Comparison of ENCODE assay signal across 8 cellular contexts in genomic region chr15:41585140-41586047, GRCh38. TPM values are rescaled to one million over a fixed set of nuclear protein-coding genes. Genes with fewer than 3 reads are reported as not detected.
DNase-seq lines count a peak whose midpoint lies in the region; ATAC-seq and TF ChIP-seq lines count a peak whose summit lies in the region.

No MANE protein-coding gene starts in this region.

- peak overlapping the region; percentile 77 for H3K9ac ChIP-seq in adipocyte (ENCODE audit: low read length)

- intact Hi-C loops in PC-9 (cut with micrococcal nuclease; ENCODE audit: unreplicated experiment) (loop anchor here (10.0 kb wide), 1 partner anchor 319 kb away; no protein-coding TSS in a partner anchor), prostate gland (cut with DNase I) (no loop called here)

- CTCF ChIA-PET in PC-9 (lab: Charles Lee): interaction anchor here (0.5 to 0.6 kb wide), 2 partner anchors 241 to 677 kb away, joined by 4 to 5 read pairs; no protein-coding TSS in a partner anchor

- no peaks in the 10 kb centered on the region for H4K20me1 ChIP-seq in PC-9 (ENCODE audit: insufficient read depth)

- H3K9me3 ChIP-seq in PC-9 (ENCODE audit: insufficient read depth, low read depth) (no peaks in the 10 kb centered on the region), adipocyte (ENCODE audit: control insufficient read depth, low read length) (no peaks in the 10 kb centered on the region), right atrium auricular region (no peaks in the 10 kb centered on the region), prostate gland (no peaks in the 10 kb centered on the region)

- H3K4me1 ChIP-seq in PC-9 (replicated peaks; ENCODE audit: insufficient read depth): peaks cover 22% of the 10 kb centered on the region
- H3K4me1 ChIP-seq in adipocyte (ENCODE audit: control insufficient read depth, insufficient read depth, low read length): peaks cover 10% of the 10 kb centered on the region
- H3K4me1 ChIP-seq in right atrium auricular region: peaks cover 0 to 12% of the 10 kb centered on the region in 2 donors
- H3K4me1 ChIP-seq in prostate gland (replicated peaks): no peaks in the 10 kb centered on the region

- H3K9me2 ChIP-seq in PC-9 (ENCODE audit: insufficient read depth): no peaks in the 10 kb centered on the region

- H3F3A ChIP-seq in PC-9 (ENCODE audit: insufficient read depth, low read depth): peaks cover 5% of the 10 kb centered on the region; the same call in 1 of the 2 replicates

- peak; percentile 26 for DNase-seq in D341Med (ENCODE audit: low spot score)
- peak; percentile 57 to 64 for DNase-seq in PC-9
- DNase-seq in adipocyte (ENCODE audit: low read depth): peak; percentile 68
- peak; percentile 66 for DNase-seq in right atrium auricular region (ENCODE audit: low spot score)
- peak; percentile 23 for DNase-seq in prostate gland (ENCODE audit: low spot score)
- no peak for DNase-seq in COR-L47 (lab: John Stamatoyannopoulos, UW)

- H3K27me3 ChIP-seq in PC-9 (ENCODE audit: insufficient read depth, low read depth) (no peaks in the 10 kb centered on the region), adipocyte (replicated peaks; ENCODE audit: control insufficient read depth, insufficient read depth, low read length) (no peaks in the 10 kb centered on the region), right atrium auricular region (no peaks in the 10 kb centered on the region), prostate gland (replicated peaks; ENCODE audit: insufficient read depth) (no peaks in the 10 kb centered on the region)

- H3K79me2 ChIP-seq in PC-9 (ENCODE audit: low read depth): no peaks in the 10 kb centered on the region

- ATAC-seq in HG03354 (IDR thresholded peaks at IDR 0.05; ENCODE audit: poor library complexity, severe bottlenecking, unreplicated experiment) (no peak), HG02763 (IDR thresholded peaks at IDR 0.05; ENCODE audit: unreplicated experiment) (no peak)

- H3K4me3 ChIP-seq in PC-9 (peak overlapping the region; percentile 38; the same call in 1 of the 2 replicates), adipocyte (ENCODE audit: low read length) (peak overlapping the region; percentile 72), right atrium auricular region (peak overlapping the region; percentile 24 to 55), prostate gland (peak overlapping the region; percentile 34 to 43)

- H3K36me3 ChIP-seq in PC-9 (ENCODE audit: low read depth) (no peaks in the 10 kb centered on the region), adipocyte (ENCODE audit: control insufficient read depth, insufficient read depth, low read length, severe bottlenecking) (no peaks in the 10 kb centered on the region), right atrium auricular region (no peaks in the 10 kb centered on the region), prostate gland (no peaks in the 10 kb centered on the region)

- peak overlapping the region; percentile 63 for H3K4me2 ChIP-seq in PC-9

- no peak for TF ChIP-seq POLR2A in prostate gland (IDR thresholded peaks at IDR 0.05)

- peak overlapping the region; percentile 31; the same call in 1 of the 2 replicates for H2AFZ ChIP-seq in PC-9

- POLR2A ChIA-PET in PC-9 (lab: Charles Lee; ENCODE audit: unreplicated experiment): no interaction called here

- no TSS peak for BruUV-seq in PC-9 (replicated peaks; lab: Mats Ljungman, UMichigan)

- no peak for TF ChIP-seq CTCF in PC-9 (conservative IDR thresholded peaks at IDR 0.05)
- TF ChIP-seq CTCF in right atrium auricular region (IDR thresholded peaks at IDR 0.05): peak in 1 of 2 donors; percentile 60
- peak in 2 of 4 experiments; percentile 9 to 17 for TF ChIP-seq CTCF in prostate gland (IDR thresholded peaks at IDR 0.05)

- H3K27ac ChIP-seq in PC-9 (0 out of 2 replicates have a peak overlapping the region, but pooled peaks have one; percentile 23), right atrium auricular region (peak overlapping the region; percentile 41 to 59), prostate gland (peak overlapping the region; percentile 50 to 73)

- WGBS in prostate gland: 5% methylated on average over 66 of the region's 78 CpGs

RNA-seq across cellular contexts. Expression of gene TYRO3, which starts 26.4 kb away (rescaled TPM):
- total RNA-seq in PC-9 (2021) (30.3 and 30.8 TPM in 2 replicates), right atrium auricular region (1 to 10 TPM; 4.1 to 8.5 TPM), prostate gland (10 to 100 TPM in 1 of 2 donors, 1 to 10 TPM in 1; 5.2 to 99.6 TPM)

RNA-seq across cellular contexts. Expression of gene RPAP1, which starts 41.3 kb away (rescaled TPM):
- total RNA-seq in PC-9 (2021) (47.7 and 51.4 TPM in 2 replicates), right atrium auricular region (10 to 100 TPM; 10.4 to 25.3 TPM), prostate gland (10 to 100 TPM; 17.0 to 47.3 TPM)
